19 cellular contexts compared by ENCODE assay signal in the genomic region with DNA sequence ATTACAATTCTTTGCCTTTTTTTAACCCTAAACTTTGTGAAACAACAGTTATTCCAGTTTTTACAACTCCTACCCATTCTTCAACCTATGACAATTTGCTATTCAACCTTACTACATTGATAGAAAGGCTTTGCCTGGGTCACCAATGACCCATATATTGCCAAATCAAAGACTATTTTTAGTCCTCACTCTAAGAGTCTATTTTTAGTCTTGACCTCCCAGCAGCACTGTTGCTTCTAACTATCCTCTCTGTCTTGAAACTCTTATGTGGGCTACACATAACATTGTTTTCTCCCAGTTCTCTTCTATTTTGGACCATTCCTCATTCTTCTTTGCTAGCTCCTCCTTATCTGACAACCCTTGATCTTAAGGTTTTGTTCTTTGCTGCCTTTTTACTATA.
A peak's percentile ranks its signal among the peaks of the same experiment; 100 is the strongest.
DNase-seq lines count a peak whose midpoint lies in the region; ATAC-seq and TF ChIP-seq lines count a peak whose summit lies in the region.
"Had no signal": no experiment of that assay in that cellular context is flagged by ENCODE, and none has a peak within 500 bp of the region (broad histone marks: within the 10 kb centered on the region; RNA-seq: fewer than 3 reads in every experiment).

No MANE protein-coding gene starts in this region.

- H3K4me3 Mint-ChIP-seq in HFFc6 (no peak overlapping the region), nephron progenitor cell (no peak overlapping the region)
- H3K4me3 Mint-ChIP-seq: activated CD4-positive, alpha-beta T cell treated with anti-CD3 and anti-CD28 coated beads, Interleukin-2, amount 10 ng/mL, durations not matched to agents 24 days and 14 days had no signal

- no peaks in the 10 kb centered on the region for H3K27me3 ChIP-seq in heart left ventricle
- H3K27me3 ChIP-seq: testis had no signal

- H3K27me3 Mint-ChIP-seq in HFFc6 (ENCODE audit: insufficient read depth) (no peaks in the 10 kb centered on the region; the same call in 1 of the 2 replicates), nephron progenitor cell (ENCODE audit: low read depth, poor library complexity) (no peaks in the 10 kb centered on the region)
- H3K27me3 Mint-ChIP-seq: activated CD4-positive, alpha-beta T cell treated with anti-CD3 and anti-CD28 coated beads, Interleukin-2, amount 10 ng/mL, durations not matched to agents 24 days and 14 days had no signal

- DNase-seq in HFFc6 (peak; percentile 13), amniotic epithelial cell (ENCODE audit: low read depth) (peak; percentile 5), heart left ventricle (no peak), sciatic nerve (ENCODE audit: low spot score) (no peak), nephron progenitor cell (no peak), occipital lobe (lab: John Stamatoyannopoulos, UW) (no peak), NCI-H345 treated with DMSO at 0.1 percent for 48 hours (lab: John Stamatoyannopoulos, UW; ENCODE audit: unreplicated experiment) (no peak)
- DNase-seq: activated CD4-positive, alpha-beta T cell treated with anti-CD3 and anti-CD28 coated beads, Interleukin-2, amount 10 ng/mL, durations not matched to agents 24 days and 14 days; activated CD8-positive, alpha-beta memory T cell treated with anti-CD3 and anti-CD28 coated beads, Interleukin-2, amount 50 U/mL, for 48 hours; activated gamma-delta T cell treated with Interleukin-2 at 50 U/mL for 16 hours; C1 segment of cervical spinal cord; NCI-H1417; stimulated activated CD4-positive, alpha-beta T cell treated with anti-CD3 and anti-CD28 coated beads, Interleukin-12 subunit alpha, Interleukin-12 subunit beta, amount 100 ng/mL, for 4 hours; testis had no signal

- H3K27ac Mint-ChIP-seq in HFFc6 (no peak overlapping the region), nephron progenitor cell (no peak overlapping the region)
- H3K27ac Mint-ChIP-seq: activated CD4-positive, alpha-beta T cell treated with anti-CD3 and anti-CD28 coated beads, Interleukin-2, amount 10 ng/mL, durations not matched to agents 24 days and 14 days had no signal

- H3K9me3 Mint-ChIP-seq in HFFc6 (no peaks in the 10 kb centered on the region), nephron progenitor cell (no peaks in the 10 kb centered on the region)
- H3K9me3 Mint-ChIP-seq: activated CD4-positive, alpha-beta T cell treated with anti-CD3 and anti-CD28 coated beads, Interleukin-2, amount 10 ng/mL, durations not matched to agents 24 days and 14 days had no signal

- TF ChIP-seq CTCF in HFFc6 (IDR thresholded peaks at IDR 0.05) (no peak), heart left ventricle (IDR thresholded peaks at IDR 0.05) (no peak), nephron progenitor cell (IDR thresholded peaks at IDR 0.05) (no peak)

- H3K36me3 ChIP-seq in heart left ventricle = peaks cover 0 to 5% (median 0%) of the 10 kb centered on the region in 9 donors

- no peak overlapping the region for H3K4me3 ChIP-seq in heart left ventricle
- H3K4me3 ChIP-seq: GM12878, testis had no signal

- ATAC-seq in heart left ventricle = peak; percentile 86 to 97 (median 93)
- peak; percentile 44 for ATAC-seq in sciatic nerve
- ATAC-seq in GM21529 (IDR thresholded peaks at IDR 0.05; ENCODE audit: unreplicated experiment) = no peak
- ATAC-seq: GM12878, HCT116, Panc1, SK-N-SH treated with all-trans-retinoic acid at 6 μM for 48 hours had no signal

- H3K4me1 Mint-ChIP-seq in HFFc6 (ENCODE audit: low read depth) (peaks cover 11% of the 10 kb centered on the region), nephron progenitor cell (no peaks in the 10 kb centered on the region)
- H3K4me1 Mint-ChIP-seq: activated CD4-positive, alpha-beta T cell treated with anti-CD3 and anti-CD28 coated beads, Interleukin-2, amount 10 ng/mL, durations not matched to agents 24 days and 14 days had no signal

- H3K36me3 Mint-ChIP-seq in HFFc6 (ENCODE audit: low read depth) = no peaks in the 10 kb centered on the region
- peaks cover 15% of the 10 kb centered on the region for H3K36me3 Mint-ChIP-seq in nephron progenitor cell (ENCODE audit: low read depth)

- intact Hi-C loops in heart left ventricle (cut with DNase I) = no loop called here
- intact Hi-C loops in sciatic nerve (cut with DNase I) = no loop called here

- no peak for TF ChIP-seq POLR2A in heart left ventricle (IDR thresholded peaks at IDR 0.05)

- H3K27ac ChIP-seq in heart left ventricle = peak overlapping the region in 6 of 12 donors; percentile 17 to 50 (median 32)
- H3K27ac ChIP-seq: testis had no signal

- H3K9me3 ChIP-seq in heart left ventricle = no peaks in the 10 kb centered on the region
- H3K9me3 ChIP-seq: testis had no signal

- peaks cover 0 to 13% (median 0%) of the 10 kb centered on the region in 12 donors for H3K4me1 ChIP-seq in heart left ventricle
- H3K4me1 ChIP-seq: testis had no signal

Comparison
In these comparisons a context has a peak if more than half of its experiments do, and no peak if none do; other contexts are left out.
1. DNase-seq: peak in HFFc6 (single experiment) and amniotic epithelial cell (single experiment); none in heart left ventricle (0 of 5), sciatic nerve (single experiment), nephron progenitor cell (single experiment), occipital lobe (single experiment) and NCI-H345 treated with DMSO at 0.1 percent for 48 hours (single experiment).